Comparison of ENCODE assay signal across 28 cellular contexts in the genomic region with DNA sequence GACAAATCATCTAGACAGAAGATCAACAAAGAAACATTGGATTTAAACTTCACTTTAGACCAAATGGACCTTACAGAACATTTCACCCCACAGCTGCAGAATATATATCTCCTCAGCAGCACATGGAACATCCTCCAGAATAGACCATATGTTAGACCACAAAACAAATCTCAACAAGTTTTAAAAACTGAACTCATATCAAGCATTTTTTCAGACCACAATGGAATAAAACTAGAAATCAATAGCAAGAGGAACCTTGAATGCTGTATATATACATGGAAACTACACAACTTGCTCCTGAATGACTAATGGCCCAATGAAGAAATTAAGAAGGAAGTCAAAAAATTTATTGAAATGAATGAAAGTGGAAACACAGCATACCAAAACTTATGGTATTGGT.
DNase-seq lines count a peak whose midpoint lies in the region; ATAC-seq, FAIRE-seq and TF ChIP-seq lines count a peak whose summit lies in the region.
"Had no signal": no experiment of that assay in that cellular context is flagged by ENCODE, and none has a peak within 500 bp of the region (broad histone marks: within the 10 kb centered on the region; RNA-seq: fewer than 3 reads in every experiment).

No MANE protein-coding gene starts in this region.

- peak; percentile 5 for ATAC-seq in foreskin keratinocyte
- ATAC-seq in activated CD8-positive, alpha-beta memory T cell treated with anti-CD3 and anti-CD28 coated beads, Interleukin-2, amount 10 ng/mL, durations not matched to agents 7 days and 5 days, result no peak
- ATAC-seq: GM12878 had no signal

- CTCF ChIA-PET in activated CD8-positive, alpha-beta memory T cell treated with anti-CD3 and anti-CD28 coated beads, Interleukin-2, amount 10 ng/mL, durations not matched to agents 7 days and 5 days (lab: Charles Lee), result no interaction called here

- H3K36me3 Mint-ChIP-seq in activated CD8-positive, alpha-beta memory T cell treated with anti-CD3 and anti-CD28 coated beads, Interleukin-2, amount 10 ng/mL, durations not matched to agents 7 days and 5 days, result no peaks in the 10 kb centered on the region
- H3K36me3 Mint-ChIP-seq: CD14-positive monocyte; CD4-positive, CD25-positive, alpha-beta regulatory T cell had no signal

- TF ChIP-seq CTCF in bronchial epithelial cell (IDR thresholded peaks at IDR 0.05; ENCODE audit: insufficient read depth, low read length, severe bottlenecking) (no peak), epithelial cell of esophagus (IDR thresholded peaks at IDR 0.05; ENCODE audit: insufficient read depth, low read depth, low read length, missing control alignments) (no peak), foreskin keratinocyte (conservative IDR thresholded peaks at IDR 0.05) (no peak), foreskin fibroblast (IDR thresholded peaks at IDR 0.05; ENCODE audit: low read depth, low read length) (no peak)

- H3K4me3 Mint-ChIP-seq in activated CD8-positive, alpha-beta memory T cell treated with anti-CD3 and anti-CD28 coated beads, Interleukin-2, amount 10 ng/mL, durations not matched to agents 7 days and 5 days, result no peak overlapping the region
- H3K4me3 Mint-ChIP-seq: CD14-positive monocyte; CD4-positive, alpha-beta memory T cell; CD4-positive, CD25-positive, alpha-beta regulatory T cell; CD8-positive, alpha-beta memory T cell had no signal

- H3K27me3 Mint-ChIP-seq in activated CD8-positive, alpha-beta memory T cell treated with anti-CD3 and anti-CD28 coated beads, Interleukin-2, amount 10 ng/mL, durations not matched to agents 7 days and 5 days, result no peaks in the 10 kb centered on the region
- H3K27me3 Mint-ChIP-seq: CD4-positive, alpha-beta memory T cell; CD4-positive, CD25-positive, alpha-beta regulatory T cell had no signal

- DNase-seq in bronchial epithelial cell (ENCODE audit: low read depth) (peak; percentile 57), epithelial cell of esophagus (ENCODE audit: low read depth) (peak; percentile 13), foreskin keratinocyte (peak; percentile 68 to 85), renal cortical epithelial cell (ENCODE audit: low read depth) (peak; percentile 2), HT-29 (ENCODE audit: low spot score) (no peak), H7 (no peak), foreskin fibroblast (no peak)
- no peak for DNase-seq in activated CD8-positive, alpha-beta memory T cell treated with anti-CD3 and anti-CD28 coated beads, Interleukin-2, amount 10 ng/mL, durations not matched to agents 7 days and 5 days
- DNase-seq: 8988T; ACHN; BE2C; C1 segment of cervical spinal cord; CD4-positive, alpha-beta memory T cell; CD4-positive, CD25-positive, alpha-beta regulatory T cell; CD8-positive, alpha-beta memory T cell; COR-L47; DMS 273 treated with DMSO at 0.1 percent for 48 hours; DMS153; DMS53; DMS79; DND-41; EL; GDM1 had no signal

- H3K4me1 Mint-ChIP-seq in activated CD8-positive, alpha-beta memory T cell treated with anti-CD3 and anti-CD28 coated beads, Interleukin-2, amount 10 ng/mL, durations not matched to agents 7 days and 5 days, result no peaks in the 10 kb centered on the region
- H3K4me1 Mint-ChIP-seq: CD14-positive monocyte; CD4-positive, alpha-beta memory T cell; CD4-positive, CD25-positive, alpha-beta regulatory T cell; CD8-positive, alpha-beta memory T cell had no signal

- FAIRE-seq in bronchial epithelial cell (lab: Jason Lieb, UNC), result no peak
- FAIRE-seq: A204.1, GM12878, GM12892 had no signal

- H3K36me3 ChIP-seq in bronchial epithelial cell (ENCODE audit: control insufficient read depth, insufficient read depth, low read length), result no peaks in the 10 kb centered on the region
- H3K36me3 ChIP-seq in H7 (replicated peaks; ENCODE audit: control insufficient read depth, insufficient read depth, low read length), result no peaks in the 10 kb centered on the region
- H3K36me3 ChIP-seq: BE2C, BLaER1 had no signal

- H3K4me1 ChIP-seq in foreskin keratinocyte, result peaks cover 32% of the 10 kb centered on the region
- H3K4me1 ChIP-seq: BE2C, BLaER1 had no signal

- H3K27me3 ChIP-seq in bronchial epithelial cell (ENCODE audit: control insufficient read depth, insufficient read depth, low read length) (no peaks in the 10 kb centered on the region), foreskin keratinocyte (no peaks in the 10 kb centered on the region), H7 (ENCODE audit: control insufficient read depth, insufficient read depth, low read length) (no peaks in the 10 kb centered on the region)
- H3K27me3 ChIP-seq: BE2C, BLaER1 had no signal

- peaks cover 13% of the 10 kb centered on the region for H3K9me3 Mint-ChIP-seq in activated CD8-positive, alpha-beta memory T cell treated with anti-CD3 and anti-CD28 coated beads, Interleukin-2, amount 10 ng/mL, durations not matched to agents 7 days and 5 days (ENCODE audit: low read depth)

- no peak overlapping the region for H3K27ac ChIP-seq in foreskin keratinocyte
- H3K27ac ChIP-seq: BLaER1 had no signal

- no peak overlapping the region for H3K27ac Mint-ChIP-seq in activated CD8-positive, alpha-beta memory T cell treated with anti-CD3 and anti-CD28 coated beads, Interleukin-2, amount 10 ng/mL, durations not matched to agents 7 days and 5 days
- H3K27ac Mint-ChIP-seq: CD14-positive monocyte; CD4-positive, alpha-beta memory T cell; CD4-positive, CD25-positive, alpha-beta regulatory T cell; CD8-positive, alpha-beta memory T cell had no signal

- H3K4me3 ChIP-seq in bronchial epithelial cell (ENCODE audit: low read depth, low read length) (no peak overlapping the region), epithelial cell of esophagus (ENCODE audit: low read length) (no peak overlapping the region), H7 (ENCODE audit: insufficient read depth, low read depth, low read length) (no peak overlapping the region), foreskin fibroblast (ENCODE audit: low read depth in 1 of 2, low read length in 2 of 2) (no peak overlapping the region)
- H3K4me3 ChIP-seq: BLaER1, GM12878 had no signal

Comparison
In these comparisons a context has a peak if more than half of its experiments do, and no peak if none do; other contexts are left out.
1. DNase-seq: peak in bronchial epithelial cell (single experiment), epithelial cell of esophagus (single experiment), foreskin keratinocyte (2 of 2) and renal cortical epithelial cell (single experiment); none in HT-29 (single experiment), H7 (single experiment), foreskin fibroblast (0 of 2) and activated CD8-positive, alpha-beta memory T cell treated with anti-CD3 and anti-CD28 coated beads, Interleukin-2, amount 10 ng/mL, durations not matched to agents 7 days and 5 days (single experiment).